In the genomic region with DNA sequence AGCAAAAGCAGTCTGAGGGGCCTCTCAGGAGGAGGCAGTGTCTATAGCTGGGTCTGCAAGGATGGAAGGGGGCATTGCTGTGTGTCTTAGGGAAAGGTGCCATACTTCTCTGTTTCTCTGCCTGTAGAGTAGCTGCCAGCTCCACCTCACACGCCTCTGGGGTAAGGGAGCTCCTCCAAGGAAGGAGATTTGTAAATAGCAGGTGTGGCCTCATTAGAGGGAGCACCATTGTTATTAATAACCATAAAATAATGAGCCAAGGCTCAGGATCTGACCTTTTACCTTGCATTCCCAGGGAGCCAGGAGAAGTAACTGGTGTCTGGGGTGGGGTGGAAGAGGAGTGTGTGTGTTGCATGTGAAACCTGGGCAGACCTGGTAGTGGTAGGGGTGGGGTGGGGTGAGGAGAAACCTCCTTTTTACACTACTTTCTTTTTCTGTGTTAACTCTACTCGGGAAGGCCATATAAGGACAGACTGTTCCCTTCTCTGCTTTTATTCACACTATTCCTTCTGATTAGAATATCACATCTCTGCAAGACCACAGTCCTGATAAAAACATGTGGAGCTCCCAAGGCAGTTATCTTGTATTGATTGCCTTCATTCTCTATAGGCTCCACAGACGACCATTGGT, we compare ENCODE assay signal across 16 cellular contexts. TPM values are rescaled to one million over a fixed set of nuclear protein-coding genes. Genes with fewer than 3 reads are reported as not detected.
DNase-seq lines count a peak whose midpoint lies in the region; ATAC-seq and TF ChIP-seq lines count a peak whose summit lies in the region.
"Had no signal": no experiment of that assay in that cellular context is flagged by ENCODE, and none has a peak within 500 bp of the region (broad histone marks: within the 10 kb centered on the region; RNA-seq: fewer than 3 reads in every experiment).

No MANE protein-coding gene starts in this region.

- TF ChIP-seq CTCF in OCI-LY1 (IDR thresholded peaks at IDR 0.05; ENCODE audit: low read length), result no peak
- no peak for TF ChIP-seq CTCF in esophagus squamous epithelium (IDR thresholded peaks at IDR 0.05)
- TF ChIP-seq CTCF in GM20000 (IDR thresholded peaks at IDR 0.05; ENCODE audit: extremely low read depth, missing control alignments), result no peak

- peak overlapping the region; percentile 55 for H3K9ac ChIP-seq in OCI-LY1 (ENCODE audit: low read length)

- H3K27ac Mint-ChIP-seq in stimulated activated naive CD8-positive, alpha-beta T cell treated with anti-CD3 and anti-CD28 coated beads, Interleukin-15, Interleukin-2, amounts not matched to agents 100 ng/mL and 50 ng/mL, for 24 hours, result no peak overlapping the region
- H3K27ac Mint-ChIP-seq: memory B cell had no signal

- no peaks in the 10 kb centered on the region for H3K9me2 ChIP-seq in OCI-LY1 (ENCODE audit: low read depth, low read length)

- peaks cover 3% of the 10 kb centered on the region for H3K27me3 Mint-ChIP-seq in stimulated activated naive CD8-positive, alpha-beta T cell treated with anti-CD3 and anti-CD28 coated beads, Interleukin-15, Interleukin-2, amounts not matched to agents 100 ng/mL and 50 ng/mL, for 24 hours

- no peaks in the 10 kb centered on the region for H3F3A ChIP-seq in OCI-LY1 (ENCODE audit: insufficient read depth, low read length)

- H2AFZ ChIP-seq in OCI-LY1 (ENCODE audit: low read length), result no peak overlapping the region

- ATAC-seq in stimulated activated naive CD8-positive, alpha-beta T cell treated with anti-CD3 and anti-CD28 coated beads, Interleukin-15, Interleukin-2, amounts not matched to agents 100 U/mL and 50 U/mL, for 24 hours, result no peak
- no peak for ATAC-seq in GM19351 (IDR thresholded peaks at IDR 0.05; ENCODE audit: unreplicated experiment)

- H3K4me2 ChIP-seq in OCI-LY1 (ENCODE audit: low read length), result peak overlapping the region; percentile 90

- no peak for DNase-seq in stimulated activated naive CD8-positive, alpha-beta T cell treated with anti-CD3 and anti-CD28 coated beads, Interleukin-15, Interleukin-2, amounts not matched to agents 100 U/mL and 50 U/mL, for 24 hours
- DNase-seq in esophagus squamous epithelium (lab: John Stamatoyannopoulos, UW) (no peak), ureter (ENCODE audit: low spot score) (no peak), GM20000 (ENCODE audit: low spot score) (no peak), DMS114 treated with DMSO at 0.1 percent for 48 hours (lab: John Stamatoyannopoulos, UW; ENCODE audit: unreplicated experiment) (no peak)
- DNase-seq: activated CD4-positive, alpha-beta T cell treated with anti-CD3 and anti-CD28 coated beads, Interleukin-2, amount 50 U/mL, for 1 hour; activated naive CD4-positive, alpha-beta T cell treated with Interleukin-2 at 50 U/mL for 16 hours; GF-D8; stimulated activated CD4-positive, alpha-beta T cell treated with anti-CD3 and anti-CD28 coated beads, Interleukin-2, amount 100 ng/mL, for 24 hours had no signal

- H3K27ac ChIP-seq in OCI-LY1 (ENCODE audit: low read depth, low read length, poor library complexity, severe bottlenecking) (peak overlapping the region; percentile 78), esophagus squamous epithelium (peak overlapping the region; percentile 95 to 99 (median 97))

- peaks cover 43% of the 10 kb centered on the region for H3K4me1 Mint-ChIP-seq in stimulated activated naive CD8-positive, alpha-beta T cell treated with anti-CD3 and anti-CD28 coated beads, Interleukin-15, Interleukin-2, amounts not matched to agents 100 ng/mL and 50 ng/mL, for 24 hours (ENCODE audit: low read depth)

- intact Hi-C loops in esophagus squamous epithelium (cut with DNase I), result no loop called here

- H3K36me3 Mint-ChIP-seq in stimulated activated naive CD8-positive, alpha-beta T cell treated with anti-CD3 and anti-CD28 coated beads, Interleukin-15, Interleukin-2, amounts not matched to agents 100 ng/mL and 50 ng/mL, for 24 hours (ENCODE audit: low read depth), result no peaks in the 10 kb centered on the region
- H3K36me3 Mint-ChIP-seq: memory B cell had no signal

- 36 to 64% methylated on average over 3 of the region's 3 CpGs for WGBS in esophagus squamous epithelium, 2 donors

- H3K27me3 ChIP-seq in OCI-LY1 (ENCODE audit: insufficient read depth, low read length) (no peaks in the 10 kb centered on the region), esophagus squamous epithelium (no peaks in the 10 kb centered on the region)
- H3K27me3 ChIP-seq: BE2C had no signal

- H3K9me3 Mint-ChIP-seq in stimulated activated naive CD8-positive, alpha-beta T cell treated with anti-CD3 and anti-CD28 coated beads, Interleukin-15, Interleukin-2, amounts not matched to agents 100 ng/mL and 50 ng/mL, for 24 hours, result no peaks in the 10 kb centered on the region
- H3K9me3 Mint-ChIP-seq: memory B cell had no signal

- H3K4me3 ChIP-seq in OCI-LY1 (ENCODE audit: low read depth, low read length, poor library complexity, severe bottlenecking), result peak overlapping the region; percentile 78
- no peak overlapping the region for H3K4me3 ChIP-seq in esophagus squamous epithelium

- H3K9me3 ChIP-seq in OCI-LY1 (ENCODE audit: low read length) (no peaks in the 10 kb centered on the region), esophagus squamous epithelium (no peaks in the 10 kb centered on the region)
- H3K9me3 ChIP-seq: BE2C had no signal

- TF ChIP-seq POLR2A in esophagus squamous epithelium (IDR thresholded peaks at IDR 0.05), result no peak

- H3K79me2 ChIP-seq in OCI-LY1 (ENCODE audit: insufficient read depth, low read length), result peaks cover 17% of the 10 kb centered on the region

- H3K4me1 ChIP-seq in OCI-LY1 (ENCODE audit: insufficient read depth, low read length, severe bottlenecking) (peaks cover 47% of the 10 kb centered on the region), esophagus squamous epithelium (peaks cover 38 to 57% (median 40%) of the 10 kb centered on the region in 3 donors)

- peak overlapping the region; percentile 3 for H3K4me3 Mint-ChIP-seq in stimulated activated naive CD8-positive, alpha-beta T cell treated with anti-CD3 and anti-CD28 coated beads, Interleukin-15, Interleukin-2, amounts not matched to agents 100 ng/mL and 50 ng/mL, for 24 hours

- no peaks in the 10 kb centered on the region for H4K20me1 ChIP-seq in OCI-LY1 (ENCODE audit: insufficient read depth, low read length)

- peaks cover 7% of the 10 kb centered on the region; the same call in 1 of the 2 replicates for H3K36me3 ChIP-seq in OCI-LY1 (ENCODE audit: insufficient read depth, low read length)
- H3K36me3 ChIP-seq in esophagus squamous epithelium, result no peaks in the 10 kb centered on the region
- H3K36me3 ChIP-seq: BE2C had no signal

RNA-seq across cellular contexts. Expression of a gene that starts 2.2 kb away (rescaled TPM):
- 10 to 100 TPM; 12.3 to 33.3 (median 21.5) TPM for total RNA-seq in esophagus squamous epithelium
- total RNA-seq in ureter, result 32.7 TPM

RNA-seq across cellular contexts. Expression of a gene that starts 58.7 kb away (rescaled TPM):
- not detected for total RNA-seq in esophagus squamous epithelium
- not detected for total RNA-seq in ureter
- total RNA-seq: epithelial cell of proximal tubule, pulmonary artery endothelial cell had no signal
